ENCODE assay signal across 8 cellular contexts in genomic region chr15:39624806-39625205, GRCh38. TPM values are rescaled to one million over a fixed set of nuclear protein-coding genes. Genes with fewer than 3 reads are reported as not detected.
DNase-seq lines count a peak whose midpoint lies in the region; ATAC-seq lines count a peak whose summit lies in the region.

No MANE protein-coding gene starts in this region.

- H3K27me3 Mint-ChIP-seq in activated T-helper 1 cell treated with anti-CD3 and anti-CD28 coated beads, Interleukin-12 subunit alpha, Interleukin-12 subunit beta, Interleukin-2, Interleukin-4 antibody, amounts not matched to agents 30 ng/mL and 10 ng/mL and 1 ng/mL, durations not matched to agents 14 hours and 24 hours and 36 hours (ENCODE audit: insufficient read depth) = no peaks in the 10 kb centered on the region

- peaks cover 13% of the 10 kb centered on the region for H3K9me3 Mint-ChIP-seq in activated T-helper 1 cell treated with anti-CD3 and anti-CD28 coated beads, Interleukin-12 subunit alpha, Interleukin-12 subunit beta, Interleukin-2, Interleukin-4 antibody, amounts not matched to agents 30 ng/mL and 10 ng/mL and 1 ng/mL, durations not matched to agents 14 hours and 24 hours and 36 hours

- intact Hi-C loops in activated T-helper 1 cell treated with anti-CD3 and anti-CD28 coated beads, Interleukin-12 subunit alpha, Interleukin-12 subunit beta, Interleukin-2, Interleukin-4 antibody, amounts not matched to agents 30 ng/mL and 10 ng/mL and 1 ng/mL, durations not matched to agents 14 hours and 24 hours and 36 hours (cut with micrococcal nuclease) = loop anchor here (1.0 to 5.0 kb wide), 8 partner anchors 157 to 1200 kb away; partner anchors contain the start of genes EIF2AK4 and FSIP1

- peak; percentile 83 for DNase-seq in NOMO-1 treated with DMSO at 0.1 percent for 48 hours (lab: John Stamatoyannopoulos, UW; ENCODE audit: unreplicated experiment)
- DNase-seq in activated T-helper 1 cell treated with anti-CD3 and anti-CD28 coated beads, Interleukin-12 subunit alpha, Interleukin-12 subunit beta, Interleukin-2, Interleukin-4 antibody, amounts not matched to agents 30 ng/mL and 10 ng/mL and 1 ng/mL, durations not matched to agents 14 hours and 24 hours and 36 hours (ENCODE audit: low spot score) = peak; percentile 65
- peak; percentile 68 for DNase-seq in glomerular visceral epithelial cell (ENCODE audit: extremely low spot score)
- DNase-seq in stimulated activated CD4-positive, alpha-beta T cell treated with anti-CD3 and anti-CD28 coated beads, Interleukin-12 subunit alpha, Interleukin-12 subunit beta, amount 100 ng/mL, for 4 hours = peak; percentile 8
- no peak for DNase-seq in GM19238 (ENCODE audit: insufficient read length, low spot score)
- no peak for DNase-seq in NCI-H1417 treated with DMSO at 0.1 percent for 48 hours (lab: John Stamatoyannopoulos, UW)

- H3K36me3 Mint-ChIP-seq in activated T-helper 1 cell treated with anti-CD3 and anti-CD28 coated beads, Interleukin-12 subunit alpha, Interleukin-12 subunit beta, Interleukin-2, Interleukin-4 antibody, amounts not matched to agents 30 ng/mL and 10 ng/mL and 1 ng/mL, durations not matched to agents 14 hours and 24 hours and 36 hours (ENCODE audit: low read depth) = peaks cover 26% of the 10 kb centered on the region

- H3K27ac Mint-ChIP-seq in activated T-helper 1 cell treated with anti-CD3 and anti-CD28 coated beads, Interleukin-12 subunit alpha, Interleukin-12 subunit beta, Interleukin-2, Interleukin-4 antibody, amounts not matched to agents 30 ng/mL and 10 ng/mL and 1 ng/mL, durations not matched to agents 14 hours and 24 hours and 36 hours = peak overlapping the region; percentile 98

- ATAC-seq in GM18498 (IDR thresholded peaks at IDR 0.05; ENCODE audit: unreplicated experiment) (peak; percentile 33), HG03520 (IDR thresholded peaks at IDR 0.05; ENCODE audit: unreplicated experiment) (no peak)

- peaks cover 81% of the 10 kb centered on the region for H3K4me1 Mint-ChIP-seq in activated T-helper 1 cell treated with anti-CD3 and anti-CD28 coated beads, Interleukin-12 subunit alpha, Interleukin-12 subunit beta, Interleukin-2, Interleukin-4 antibody, amounts not matched to agents 30 ng/mL and 10 ng/mL and 1 ng/mL, durations not matched to agents 14 hours and 24 hours and 36 hours (ENCODE audit: low read depth)

- peak overlapping the region; percentile 71 for H3K4me3 Mint-ChIP-seq in activated T-helper 1 cell treated with anti-CD3 and anti-CD28 coated beads, Interleukin-12 subunit alpha, Interleukin-12 subunit beta, Interleukin-2, Interleukin-4 antibody, amounts not matched to agents 30 ng/mL and 10 ng/mL and 1 ng/mL, durations not matched to agents 14 hours and 24 hours and 36 hours

RNA-seq across cellular contexts. Expression of gene THBS1, which starts 43.9 kb away (rescaled TPM):
- 2.3 and 3.2 TPM in 2 replicates for total RNA-seq in activated T-helper 1 cell treated with anti-CD3 and anti-CD28 coated beads, Interleukin-12 subunit alpha, Interleukin-12 subunit beta, Interleukin-2, Interleukin-4 antibody, amounts not matched to agents 30 ng/mL and 10 ng/mL and 1 ng/mL, durations not matched to agents 14 hours and 24 hours and 36 hours

Comparison
In these comparisons a context has a peak if more than half of its experiments do, and no peak if none do; other contexts are left out.
1. DNase-seq: peak in NOMO-1 treated with DMSO at 0.1 percent for 48 hours (single experiment), activated T-helper 1 cell treated with anti-CD3 and anti-CD28 coated beads, Interleukin-12 subunit alpha, Interleukin-12 subunit beta, Interleukin-2, Interleukin-4 antibody, amounts not matched to agents 30 ng/mL and 10 ng/mL and 1 ng/mL, durations not matched to agents 14 hours and 24 hours and 36 hours (single experiment), glomerular visceral epithelial cell (single experiment) and stimulated activated CD4-positive, alpha-beta T cell treated with anti-CD3 and anti-CD28 coated beads, Interleukin-12 subunit alpha, Interleukin-12 subunit beta, amount 100 ng/mL, for 4 hours (single experiment); none in GM19238 (single experiment) and NCI-H1417 treated with DMSO at 0.1 percent for 48 hours (single experiment).